ENCODE assay signal across 15 cellular contexts in genomic region chr11:44625759-44626523, GRCh38.
DNase-seq lines count a peak whose midpoint lies in the region; ATAC-seq, FAIRE-seq and TF ChIP-seq lines count a peak whose summit lies in the region.
"Had no signal": no experiment of that assay in that cellular context is flagged by ENCODE, and none has a peak within 500 bp of the region (broad histone marks: within the 10 kb centered on the region; RNA-seq: fewer than 3 reads in every experiment).

No MANE protein-coding gene starts in this region.

- no peak for FAIRE-seq in GM12891 (lab: Jason Lieb, UNC)
- FAIRE-seq: islet of Langerhans had no signal

- DNase-seq in NCI-H510A treated with DMSO at 0.1 percent for 48 hours (lab: John Stamatoyannopoulos, UW) (peak; percentile 6), NCI-H510A (lab: John Stamatoyannopoulos, UW) (no peak), GM12891 (ENCODE audit: insufficient read length, low spot score) (no peak), neural crest cell (ENCODE audit: low read depth, low spot score) (no peak), NCI-H1694 treated with DMSO at 0.1 percent for 48 hours (lab: John Stamatoyannopoulos, UW) (no peak)
- no peak for DNase-seq in stimulated activated CD4-positive, alpha-beta T cell treated with anti-CD3 and anti-CD28 coated beads, Interleukin-4, amount 100 ng/mL, for 1 hour
- DNase-seq: activated T-cell treated with anti-CD3 and anti-CD28 coated beads, Interleukin-2, amount 50 U/mL, for 1 hour; central memory CD4-positive, alpha-beta T cell; NCI-H1092 treated with DMSO at 0.1 percent for 48 hours; NCI-H82 had no signal

- peaks cover 25% of the 10 kb centered on the region for H3K4me1 Mint-ChIP-seq in activated T-helper 17 cell treated with anti-CD3 and anti-CD28 coated beads, Interleukin-2, amount 50 U/mL, for 72 hours
- peaks cover 32% of the 10 kb centered on the region for H3K4me1 Mint-ChIP-seq in neural crest cell

- TF ChIP-seq CTCF in neural crest cell (conservative IDR thresholded peaks at IDR 0.05), result no peak

- no peaks in the 10 kb centered on the region for H3K9me3 Mint-ChIP-seq in activated T-helper 17 cell treated with anti-CD3 and anti-CD28 coated beads, Interleukin-2, amount 50 U/mL, for 72 hours
- H3K9me3 Mint-ChIP-seq in neural crest cell, result no peaks in the 10 kb centered on the region
- H3K9me3 Mint-ChIP-seq: natural killer cell treated with Interleukin-12 subunit alpha and Interleukin-12 subunit beta and Interleukin-15 and Interleukin-18, amount 100 ng/mL, for 72 hours; T-helper 1 cell treated with Interleukin-12 subunit alpha and Interleukin-12 subunit beta and Interleukin-4 antibody, amounts not matched to agents 30 μg/mL and 1 μg/mL, for 36 hours had no signal

- TF ChIP-seq POLR2A in GM12891 (IDR thresholded peaks at IDR 0.05; ENCODE audit: low read depth, low read length), result no peak

- peaks cover 43% of the 10 kb centered on the region for H3K36me3 Mint-ChIP-seq in activated T-helper 17 cell treated with anti-CD3 and anti-CD28 coated beads, Interleukin-2, amount 50 U/mL, for 72 hours (ENCODE audit: low read depth)
- H3K36me3 Mint-ChIP-seq in neural crest cell (ENCODE audit: low read depth), result no peaks in the 10 kb centered on the region
- H3K36me3 Mint-ChIP-seq: natural killer cell treated with Interleukin-12 subunit alpha and Interleukin-12 subunit beta and Interleukin-15 and Interleukin-18, amount 100 ng/mL, for 72 hours had no signal

- H3K27me3 Mint-ChIP-seq in activated T-helper 17 cell treated with anti-CD3 and anti-CD28 coated beads, Interleukin-2, amount 50 U/mL, for 72 hours, result no peaks in the 10 kb centered on the region
- no peaks in the 10 kb centered on the region for H3K27me3 Mint-ChIP-seq in neural crest cell (ENCODE audit: low read depth)

- H3K27ac Mint-ChIP-seq in activated T-helper 17 cell treated with anti-CD3 and anti-CD28 coated beads, Interleukin-2, amount 50 U/mL, for 72 hours, result peak overlapping the region; percentile 91
- peak overlapping the region; percentile 12 for H3K27ac Mint-ChIP-seq in neural crest cell (ENCODE audit: unreplicated experiment)
- H3K27ac Mint-ChIP-seq: natural killer cell treated with Interleukin-12 subunit alpha and Interleukin-12 subunit beta and Interleukin-15 and Interleukin-18, amount 100 ng/mL, for 72 hours had no signal

- no peak for ATAC-seq in activated T-helper 17 cell treated with anti-CD3 and anti-CD28 coated beads, Interleukin-2, amount 50 U/mL, for 72 hours (replicated peaks)
- ATAC-seq in GM19467 (IDR thresholded peaks at IDR 0.05; ENCODE audit: unreplicated experiment), result no peak
- ATAC-seq: natural killer cell treated with Interleukin-12 subunit alpha and Interleukin-12 subunit beta and Interleukin-15 and Interleukin-18, amount 100 ng/mL, for 72 hours had no signal

- H3K4me3 Mint-ChIP-seq in activated T-helper 17 cell treated with anti-CD3 and anti-CD28 coated beads, Interleukin-2, amount 50 U/mL, for 72 hours, result peak overlapping the region; percentile 44
- no peak overlapping the region for H3K4me3 Mint-ChIP-seq in neural crest cell
- H3K4me3 Mint-ChIP-seq: natural killer cell treated with Interleukin-12 subunit alpha and Interleukin-12 subunit beta and Interleukin-15 and Interleukin-18, amount 100 ng/mL, for 72 hours; T-helper 1 cell treated with Interleukin-12 subunit alpha and Interleukin-12 subunit beta and Interleukin-4 antibody, amounts not matched to agents 30 μg/mL and 1 μg/mL, for 36 hours had no signal

TF ChIP-seq in GM12891, 5 proteins besides CTCF, POLR2A, EP300 and RAD21:
- TF ChIP-seq POLR2AphosphoS5 (IDR thresholded peaks at IDR 0.05; ENCODE audit: low read depth, low read length) (peak; percentile 22; the same call in 1 of the 2 replicates), TAF1 (IDR thresholded peaks at IDR 0.05; ENCODE audit: low read depth, low read length) (no peak)
